ENCODE assay signal across 1 cellular context in the genomic region with DNA sequence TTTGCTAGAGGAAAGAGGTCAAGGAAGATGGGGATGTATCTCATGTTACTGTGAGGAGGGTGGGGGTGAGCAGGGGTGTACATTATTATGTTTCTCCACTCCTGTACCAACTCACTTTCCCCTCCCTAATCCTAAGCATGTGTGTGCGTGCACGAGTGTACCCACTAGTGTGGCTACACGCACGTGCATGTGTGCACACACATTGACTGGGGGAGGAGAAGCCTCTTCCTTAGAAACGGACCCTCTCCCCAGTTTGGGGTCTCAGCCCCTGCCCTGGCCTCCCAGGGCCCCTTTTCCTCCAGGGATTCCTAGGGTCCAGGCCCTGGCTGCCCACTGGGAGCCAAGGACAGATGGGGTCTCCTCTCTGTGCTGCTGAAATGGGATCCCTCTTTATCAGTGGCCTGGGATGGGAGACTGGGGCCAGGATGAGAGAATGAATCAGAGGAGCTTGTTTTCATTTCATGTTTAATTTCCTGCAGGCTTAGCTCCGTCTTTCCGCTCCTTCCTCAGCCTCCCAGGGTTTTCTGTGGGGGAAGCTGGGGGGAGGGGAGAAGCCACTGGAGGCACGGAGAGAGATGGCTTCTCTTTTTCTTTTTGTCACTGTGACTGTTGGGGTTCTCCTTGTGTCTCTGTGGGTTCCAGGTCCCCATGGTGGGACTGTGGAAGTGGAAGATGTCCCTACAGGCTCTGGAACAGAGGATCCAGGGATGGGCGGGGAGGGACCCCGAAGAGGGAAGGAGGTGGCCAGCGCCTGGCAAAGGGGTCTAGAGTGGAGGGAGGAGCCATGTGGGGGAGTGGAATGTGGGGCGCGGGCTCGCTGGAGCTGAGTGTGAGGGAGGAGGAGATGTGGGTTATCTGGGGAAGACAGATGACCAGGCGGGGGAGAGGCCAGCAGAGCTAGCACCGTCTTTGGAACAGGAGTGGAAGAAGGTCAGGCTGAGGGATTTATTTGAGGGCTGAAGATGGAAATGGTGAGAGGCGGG.
TF ChIP-seq lines count a peak whose summit lies in the region.

No MANE protein-coding gene starts in this region.

TF ChIP-seq in SK-N-SH, 30 proteins besides CTCF, POLR2A, EP300 and RAD21 (continued from another document):
- TF ChIP-seq, protein P1, sequence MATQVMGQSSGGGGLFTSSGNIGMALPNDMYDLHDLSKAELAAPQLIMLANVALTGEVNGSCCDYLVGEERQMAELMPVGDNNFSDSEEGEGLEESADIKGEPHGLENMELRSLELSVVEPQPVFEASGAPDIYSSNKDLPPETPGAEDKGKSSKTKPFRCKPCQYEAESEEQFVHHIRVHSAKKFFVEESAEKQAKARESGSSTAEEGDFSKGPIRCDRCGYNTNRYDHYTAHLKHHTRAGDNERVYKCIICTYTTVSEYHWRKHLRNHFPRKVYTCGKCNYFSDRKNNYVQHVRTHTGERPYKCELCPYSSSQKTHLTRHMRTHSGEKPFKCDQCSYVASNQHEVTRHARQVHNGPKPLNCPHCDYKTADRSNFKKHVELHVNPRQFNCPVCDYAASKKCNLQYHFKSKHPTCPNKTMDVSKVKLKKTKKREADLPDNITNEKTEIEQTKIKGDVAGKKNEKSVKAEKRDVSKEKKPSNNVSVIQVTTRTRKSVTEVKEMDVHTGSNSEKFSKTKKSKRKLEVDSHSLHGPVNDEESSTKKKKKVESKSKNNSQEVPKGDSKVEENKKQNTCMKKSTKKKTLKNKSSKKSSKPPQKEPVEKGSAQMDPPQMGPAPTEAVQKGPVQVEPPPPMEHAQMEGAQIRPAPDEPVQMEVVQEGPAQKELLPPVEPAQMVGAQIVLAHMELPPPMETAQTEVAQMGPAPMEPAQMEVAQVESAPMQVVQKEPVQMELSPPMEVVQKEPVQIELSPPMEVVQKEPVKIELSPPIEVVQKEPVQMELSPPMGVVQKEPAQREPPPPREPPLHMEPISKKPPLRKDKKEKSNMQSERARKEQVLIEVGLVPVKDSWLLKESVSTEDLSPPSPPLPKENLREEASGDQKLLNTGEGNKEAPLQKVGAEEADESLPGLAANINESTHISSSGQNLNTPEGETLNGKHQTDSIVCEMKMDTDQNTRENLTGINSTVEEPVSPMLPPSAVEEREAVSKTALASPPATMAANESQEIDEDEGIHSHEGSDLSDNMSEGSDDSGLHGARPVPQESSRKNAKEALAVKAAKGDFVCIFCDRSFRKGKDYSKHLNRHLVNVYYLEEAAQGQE (IDR thresholded peaks at IDR 0.05; ENCODE audit: low read depth, low read length), result no peak
- no peak for TF ChIP-seq JUND (IDR thresholded peaks at IDR 0.05)
- TF ChIP-seq, protein P2, sequence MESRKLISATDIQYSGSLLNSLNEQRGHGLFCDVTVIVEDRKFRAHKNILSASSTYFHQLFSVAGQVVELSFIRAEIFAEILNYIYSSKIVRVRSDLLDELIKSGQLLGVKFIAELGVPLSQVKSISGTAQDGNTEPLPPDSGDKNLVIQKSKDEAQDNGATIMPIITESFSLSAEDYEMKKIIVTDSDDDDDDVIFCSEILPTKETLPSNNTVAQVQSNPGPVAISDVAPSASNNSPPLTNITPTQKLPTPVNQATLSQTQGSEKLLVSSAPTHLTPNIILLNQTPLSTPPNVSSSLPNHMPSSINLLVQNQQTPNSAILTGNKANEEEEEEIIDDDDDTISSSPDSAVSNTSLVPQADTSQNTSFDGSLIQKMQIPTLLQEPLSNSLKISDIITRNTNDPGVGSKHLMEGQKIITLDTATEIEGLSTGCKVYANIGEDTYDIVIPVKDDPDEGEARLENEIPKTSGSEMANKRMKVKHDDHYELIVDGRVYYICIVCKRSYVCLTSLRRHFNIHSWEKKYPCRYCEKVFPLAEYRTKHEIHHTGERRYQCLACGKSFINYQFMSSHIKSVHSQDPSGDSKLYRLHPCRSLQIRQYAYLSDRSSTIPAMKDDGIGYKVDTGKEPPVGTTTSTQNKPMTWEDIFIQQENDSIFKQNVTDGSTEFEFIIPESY (IDR thresholded peaks at IDR 0.05; ENCODE audit: borderline replicate concordance, low read depth), result no peak
- TF ChIP-seq, protein P3, sequence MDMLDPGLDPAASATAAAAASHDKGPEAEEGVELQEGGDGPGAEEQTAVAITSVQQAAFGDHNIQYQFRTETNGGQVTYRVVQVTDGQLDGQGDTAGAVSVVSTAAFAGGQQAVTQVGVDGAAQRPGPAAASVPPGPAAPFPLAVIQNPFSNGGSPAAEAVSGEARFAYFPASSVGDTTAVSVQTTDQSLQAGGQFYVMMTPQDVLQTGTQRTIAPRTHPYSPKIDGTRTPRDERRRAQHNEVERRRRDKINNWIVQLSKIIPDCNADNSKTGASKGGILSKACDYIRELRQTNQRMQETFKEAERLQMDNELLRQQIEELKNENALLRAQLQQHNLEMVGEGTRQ (IDR thresholded peaks at IDR 0.05; ENCODE audit: borderline replicate concordance, low read depth, low read length), result no peak
- no peak for TF ChIP-seq FOXM1 (IDR thresholded peaks at IDR 0.05; ENCODE audit: low read depth)
- no peak for TF ChIP-seq MXI1 (IDR thresholded peaks at IDR 0.05; ENCODE audit: low read depth, low read length)
- TF ChIP-seq GATA2 (CRISPR knock-in tag; IDR thresholded peaks at IDR 0.05), result no peak
- TF ChIP-seq ELF1 (IDR thresholded peaks at IDR 0.05), result no peak
